In genomic region chr5:154948313-154948712, GRCh38 we compare ENCODE assay signal across 20 cellular contexts.
"Had no signal": no experiment of that assay in that cellular context is flagged by ENCODE, and none has a peak within 500 bp of the region (broad histone marks: within the 10 kb centered on the region; RNA-seq: fewer than 3 reads in every experiment).

No MANE protein-coding gene starts in this region.

- H3K4me3 ChIP-seq: SJSA1, SK-N-MC had no signal

- H3K9ac ChIP-seq: KMS-11 had no signal

- FAIRE-seq: HTR-8/SVneo, RCC 7860 had no signal

- H3K9me3 ChIP-seq: SJSA1 had no signal

- H3K4me2 ChIP-seq: KMS-11 had no signal

- H3K27me3 ChIP-seq: SJSA1 had no signal

- DNase-seq: Kasumi-1, MM.1S, NCI-H1092 treated with DMSO at 0.1 percent for 48 hours, NCI-H1436, NCI-H187, NCI-H2029 treated with DMSO at 0.1 percent for 48 hours, NCI-H2171 treated with DMSO at 0.1 percent for 48 hours, NCI-H345, NCI-H524, NCI-H526 treated with DMSO at 0.1 percent for 48 hours, NCI-H748 treated with DMSO at 0.1 percent for 48 hours, Right ventricle myocardium superior, RPMI8226, SIG-M5 had no signal

- H3K27ac ChIP-seq: HL-60, KMS-11, SJSA1, SK-N-MC had no signal

- H3K4me1 ChIP-seq: SJSA1 had no signal
